ENCODE assay signal across 21 cellular contexts in genomic region chr5:167936944-167937627, GRCh38.
DNase-seq lines count a peak whose midpoint lies in the region; FAIRE-seq and TF ChIP-seq lines count a peak whose summit lies in the region.
"Had no signal": no experiment of that assay in that cellular context is flagged by ENCODE, and none has a peak within 500 bp of the region (broad histone marks: within the 10 kb centered on the region; RNA-seq: fewer than 3 reads in every experiment).

No MANE protein-coding gene starts in this region.

- DNase-seq in A673 (ENCODE audit: low spot score) (no peak), SJSA1 (ENCODE audit: low read depth in 1 of 2, low spot score in 2 of 2) (no peak), osteoblast (ENCODE audit: insufficient read length, low spot score, missing footprints) (no peak), NOMO-1 treated with dmso at 0.1 percent for 144 hours (lab: John Stamatoyannopoulos, UW; ENCODE audit: unreplicated experiment) (no peak), progenitor cell of endocrine pancreas (ENCODE audit: low spot score, unreplicated experiment) (no peak)
- DNase-seq in activated CD4-positive, alpha-beta T cell treated with anti-CD3 and anti-CD28 coated beads for 4 hours, result no peak
- DNase-seq: AML-193; C1 segment of cervical spinal cord; Calu3; CD8-positive, alpha-beta memory T cell; DMS53; GF-D8; NCI-H1092; NCI-H1436; NCI-H187 treated with DMSO at 0.1 percent for 48 hours; NCI-H2107; NCI-H446 treated with DMSO at 0.1 percent for 48 hours; PC-3; SHP77 treated with DMSO at 0.1 percent for 48 hours had no signal

- H3K4me3 ChIP-seq in A673 (ENCODE audit: low read depth, low read length, poor library complexity, severe bottlenecking) (no peak overlapping the region), SJSA1 (no peak overlapping the region), osteoblast (ENCODE audit: insufficient read depth, low read length) (no peak overlapping the region)

- peaks cover 29% of the 10 kb centered on the region for H3K4me1 ChIP-seq in A673 (ENCODE audit: insufficient read depth, low read length, poor library complexity, severe bottlenecking)
- peaks cover 21% of the 10 kb centered on the region for H3K4me1 ChIP-seq in SJSA1 (replicated peaks)
- peaks cover 13% of the 10 kb centered on the region for H3K4me1 ChIP-seq in osteoblast (ENCODE audit: insufficient read depth, low read length)

- FAIRE-seq in G401.6 (lab: Jason Lieb, UNC), result peak; percentile 66
- FAIRE-seq: GM19239 had no signal

- TF ChIP-seq CTCF in A673 (conservative IDR thresholded peaks at IDR 0.05; ENCODE audit: low read depth, low read length) (no peak), osteoblast (IDR thresholded peaks at IDR 0.05; ENCODE audit: extremely low read depth, low read depth, low read length) (no peak), progenitor cell of endocrine pancreas (IDR thresholded peaks at IDR 0.05; ENCODE audit: unreplicated experiment) (no peak)

- no peaks in the 10 kb centered on the region for H3K9me3 ChIP-seq in A673 (ENCODE audit: low read depth, low read length, poor library complexity, severe bottlenecking)
- H3K9me3 ChIP-seq in SJSA1 (replicated peaks), result no peaks in the 10 kb centered on the region
- H3K9me3 ChIP-seq in osteoblast (ENCODE audit: low read depth, low read length), result no peaks in the 10 kb centered on the region

- H4K20me1 ChIP-seq in osteoblast (ENCODE audit: insufficient read depth, low read length), result no peaks in the 10 kb centered on the region

- peaks cover 13% of the 10 kb centered on the region for H3K27me3 Mint-ChIP-seq in progenitor cell of endocrine pancreas
- H3K27me3 Mint-ChIP-seq: CD8-positive, alpha-beta memory T cell had no signal

- POLR2A ChIA-PET in A673 (lab: Charles Lee; ENCODE audit: low non-redundant PET), result no interaction called here

- H2AFZ ChIP-seq in osteoblast (ENCODE audit: low read length), result no peak overlapping the region

- H3K36me3 Mint-ChIP-seq in progenitor cell of endocrine pancreas (ENCODE audit: insufficient read depth), result no peaks in the 10 kb centered on the region
- H3K36me3 Mint-ChIP-seq: CD8-positive, alpha-beta memory T cell had no signal

- no TSS peak for BruUV-seq in A673 (replicated peaks; lab: Mats Ljungman, UMichigan)

- H3K4me1 Mint-ChIP-seq in progenitor cell of endocrine pancreas (ENCODE audit: low read depth), result peaks cover 4% of the 10 kb centered on the region
- H3K4me1 Mint-ChIP-seq: CD8-positive, alpha-beta memory T cell had no signal

- intact Hi-C loops in A673 (cut with micrococcal nuclease; ENCODE audit: unreplicated experiment), result no loop called here

- H3K27ac ChIP-seq in A673 (ENCODE audit: low read depth, low read length, poor library complexity, severe bottlenecking) (peak overlapping the region; percentile 18), SJSA1 (peak overlapping the region; percentile 6; the same call in 1 of the 2 replicates), osteoblast (ENCODE audit: low read depth, low read length) (no peak overlapping the region)

- H3K36me3 ChIP-seq in A673 (ENCODE audit: insufficient read depth, low read length, poor library complexity, severe bottlenecking) (no peaks in the 10 kb centered on the region), SJSA1 (0 out of 2 replicates have a peak, but pooled peaks cover 3% of the 10 kb centered on the region), osteoblast (ENCODE audit: insufficient read depth, low read length) (no peaks in the 10 kb centered on the region)

- CTCF ChIA-PET in A673 (lab: Charles Lee), result no interaction called here

- peak overlapping the region; percentile 59 for H3K4me2 ChIP-seq in osteoblast (ENCODE audit: insufficient read depth, low read length)

- peaks cover 3% of the 10 kb centered on the region for H3K9me3 Mint-ChIP-seq in progenitor cell of endocrine pancreas (ENCODE audit: low read depth)

- H3K4me3 Mint-ChIP-seq in progenitor cell of endocrine pancreas (ENCODE audit: low read depth), result no peak overlapping the region
- H3K4me3 Mint-ChIP-seq: CD8-positive, alpha-beta memory T cell had no signal

- no peaks in the 10 kb centered on the region for H3K27me3 ChIP-seq in A673 (replicated peaks; ENCODE audit: insufficient read depth, low read depth, low read length, poor library complexity)
- H3K27me3 ChIP-seq in SJSA1 (replicated peaks), result no peaks in the 10 kb centered on the region
- H3K27me3 ChIP-seq in osteoblast (ENCODE audit: insufficient read depth, low read length), result no peaks in the 10 kb centered on the region

- H3K27ac Mint-ChIP-seq in progenitor cell of endocrine pancreas, result no peak overlapping the region
- H3K27ac Mint-ChIP-seq: CD8-positive, alpha-beta memory T cell had no signal

- H3K79me2 ChIP-seq in osteoblast (ENCODE audit: insufficient read depth, low read length), result no peaks in the 10 kb centered on the region
